8 cellular contexts compared by ENCODE assay signal in the genomic region with DNA sequence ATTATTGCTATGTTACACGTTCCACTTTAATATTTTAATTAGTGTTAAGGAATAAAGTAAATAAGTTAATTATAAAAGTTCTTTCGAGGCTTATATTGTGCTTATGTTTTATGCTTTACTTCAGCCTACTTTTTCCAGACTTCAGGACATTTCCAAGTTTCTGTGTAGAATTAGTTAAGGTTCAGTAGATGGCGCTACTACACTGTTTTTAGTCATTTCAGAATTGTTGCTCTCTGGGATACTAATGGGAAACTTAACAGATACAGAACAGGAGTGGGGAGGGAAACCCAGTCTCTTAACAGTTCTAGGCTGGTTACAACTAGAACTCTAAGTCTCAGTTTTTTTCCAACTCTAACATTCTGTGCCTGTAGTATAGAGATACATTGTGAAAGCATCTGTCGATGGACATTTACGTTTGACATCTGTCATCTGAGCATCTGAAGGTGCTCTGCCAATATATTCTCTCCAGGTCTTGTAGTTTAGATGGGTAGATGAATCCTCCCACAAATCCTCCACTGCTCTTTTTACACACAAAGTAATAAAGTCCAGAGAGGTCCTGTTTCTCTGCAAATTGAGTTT. TPM values are rescaled to one million over a fixed set of nuclear protein-coding genes. Genes with fewer than 3 reads are reported as not detected.
DNase-seq lines count a peak whose midpoint lies in the region; ATAC-seq and TF ChIP-seq lines count a peak whose summit lies in the region.

No MANE protein-coding gene starts in this region.

- peak; percentile 44 for TF ChIP-seq CTCF in RWPE1 (conservative IDR thresholded peaks at IDR 0.05; ENCODE audit: low read depth)
- peak; percentile 71 for TF ChIP-seq CTCF in foreskin keratinocyte (conservative IDR thresholded peaks at IDR 0.05)
- TF ChIP-seq CTCF in tibial artery (IDR thresholded peaks at IDR 0.05), result peak; percentile 53 to 69
- peak in 3 of 6 experiments; percentile 21 to 48 (median 46) for TF ChIP-seq CTCF in thyroid gland (IDR thresholded peaks at IDR 0.05)

- CTCF ChIA-PET in RWPE1 (lab: Yijun Ruan, JAX), result interaction anchor here (0.5 to 0.6 kb wide), 2 partner anchors 201 to 507 kb away, joined by 3 to 4 read pairs; no protein-coding TSS in a partner anchor

- TF ChIP-seq POLR2A in thyroid gland (IDR thresholded peaks at IDR 0.05), result no peak

- no peaks in the 10 kb centered on the region for H3K27me3 ChIP-seq in foreskin keratinocyte
- H3K27me3 ChIP-seq in tibial artery, result no peaks in the 10 kb centered on the region
- H3K27me3 ChIP-seq in thyroid gland, result no peaks in the 10 kb centered on the region

- H3K4me1 ChIP-seq in foreskin keratinocyte (no peaks in the 10 kb centered on the region), tibial artery (peaks cover 0 to 18% (median 2%) of the 10 kb centered on the region in 4 donors), thyroid gland (no peaks in the 10 kb centered on the region)

- intact Hi-C loops in tibial artery (cut with DNase I; ENCODE audit: low total_unique reads) (loop anchor here (2.0 to 10.0 kb wide), 2 partner anchors 317 to 399 kb away; no protein-coding TSS in a partner anchor), thyroid gland (cut with DNase I) (no loop called here)

- no peak overlapping the region for H3K27ac ChIP-seq in RWPE1
- H3K27ac ChIP-seq in foreskin keratinocyte, result no peak overlapping the region
- no peak overlapping the region for H3K27ac ChIP-seq in tibial artery
- H3K27ac ChIP-seq in thyroid gland, result no peak overlapping the region

- peak; percentile 48 for DNase-seq in AG08396 (ENCODE audit: low spot score)
- DNase-seq in H4 (ENCODE audit: low spot score), result peak; percentile 47
- DNase-seq in RWPE1 (ENCODE audit: low spot score), result no peak
- peak in 1 of 2 donors; percentile 24 for DNase-seq in foreskin keratinocyte
- DNase-seq in tibial artery, result no peak
- DNase-seq in thyroid gland, result no peak
- DNase-seq in NK-92 (lab: John Stamatoyannopoulos, UW; ENCODE audit: unreplicated experiment), result no peak

- H3K36me3 ChIP-seq in tibial artery (no peaks in the 10 kb centered on the region), thyroid gland (no peaks in the 10 kb centered on the region)

- H3K9me3 ChIP-seq in tibial artery, result no peaks in the 10 kb centered on the region
- H3K9me3 ChIP-seq in thyroid gland, result no peaks in the 10 kb centered on the region

- 28 to 30% methylated on average over 5 of the region's 5 CpGs for WGBS in thyroid gland, 2 donors

- H3K4me3 ChIP-seq in tibial artery, result no peak overlapping the region
- H3K4me3 ChIP-seq in thyroid gland (replicated peaks in 1 of 3), result no peak overlapping the region

- ATAC-seq in foreskin keratinocyte (peak; percentile 68), GM18517 (IDR thresholded peaks at IDR 0.05; ENCODE audit: unreplicated experiment) (no peak)

- POLR2A ChIA-PET in RWPE1 (lab: Yijun Ruan, JAX; ENCODE audit: low non-redundant PET), result no interaction called here

RNA-seq across cellular contexts. Expression of gene FAM171A1, which starts 56.8 kb away (rescaled TPM):
- 12.1 and 14.8 TPM in 2 replicates for total RNA-seq in H4 (2014; rRNA removed; shearing (Covaris generic))
- total RNA-seq in foreskin keratinocyte (11.1 TPM in 2 replicates), thyroid gland (10 to 100 TPM; 10.2 to 14.9 (median 13.3) TPM)
- polyA plus RNA-seq in foreskin keratinocyte, result 5.5 and 6.3 TPM in 2 replicates

Comparison
In these comparisons a context has a peak if more than half of its experiments do, and no peak if none do; other contexts are left out.
1. DNase-seq: peak in AG08396 (single experiment) and H4 (single experiment); none in RWPE1 (single experiment), tibial artery (0 of 2), thyroid gland (0 of 2) and NK-92 (single experiment).